In the genomic region with DNA sequence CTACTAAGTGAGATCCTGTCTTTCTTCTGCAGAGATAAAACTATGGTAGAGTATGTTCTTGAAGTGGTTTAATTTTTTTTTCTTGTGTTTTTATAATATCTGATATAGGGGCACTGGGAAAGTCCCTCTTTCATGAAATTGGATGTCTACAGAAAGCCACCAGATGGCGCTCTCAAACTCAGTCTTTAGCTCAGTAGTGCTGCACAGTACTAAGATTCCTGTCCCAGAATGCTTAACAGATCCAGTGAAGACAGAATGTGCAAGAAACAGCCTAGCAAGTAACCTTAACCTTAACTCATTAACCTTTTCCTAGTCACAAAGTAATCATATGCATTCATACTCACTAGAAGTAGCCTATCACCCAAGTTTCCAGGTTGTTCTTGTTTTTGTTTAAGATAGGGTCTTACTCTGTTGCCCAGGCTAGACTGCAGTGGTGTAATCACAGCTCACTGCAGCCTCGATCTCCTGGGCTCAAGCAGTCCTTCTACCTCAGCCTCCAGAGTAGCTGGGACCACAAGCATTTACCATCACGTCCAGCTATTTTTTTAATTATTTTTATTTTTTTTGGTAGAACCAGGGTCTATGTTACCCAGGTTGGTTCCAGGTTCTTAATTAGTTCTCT, we compare ENCODE assay signal across 8 cellular contexts. TPM values are rescaled to one million over a fixed set of nuclear protein-coding genes. Genes with fewer than 3 reads are reported as not detected.
DNase-seq lines count a peak whose midpoint lies in the region; ATAC-seq and TF ChIP-seq lines count a peak whose summit lies in the region.

No MANE protein-coding gene starts in this region.

- DNase-seq in NCI-H1417 (lab: John Stamatoyannopoulos, UW) (peak; percentile 16 to 73 (median 61)), NCI-H1417 treated with DMSO at 0.1 percent for 48 hours (lab: John Stamatoyannopoulos, UW) (no peak), NCI-H748 (lab: John Stamatoyannopoulos, UW; ENCODE audit: unreplicated experiment) (peak; percentile 64), dorsolateral prefrontal cortex (peak in 6 of 10 donors; percentile 32 to 75 (median 58)), memory B cell (ENCODE audit: low spot score in 2 of 2) (peak; percentile 56 to 63)
- peak; percentile 58 to 63 for DNase-seq in activated CD4-positive, alpha-beta T cell treated with anti-CD3 and anti-CD28 coated beads, Interleukin-2, amount 50 U/mL, for 4 hours
- DNase-seq in stimulated activated CD8-positive, alpha-beta memory T cell treated with anti-CD3 and anti-CD28 coated beads, Interleukin-2, amount 100 ng/mL, for 48 hours (ENCODE audit: low read depth in 2 of 2) = peak; percentile 25 to 36

- intact Hi-C loops in dorsolateral prefrontal cortex (cut with DNase I) = loop anchor here (2.0 to 5.0 kb wide), 5 partner anchors 55 to 365 kb away; a partner anchor contains a TSS

- H3K4me1 Mint-ChIP-seq in memory B cell = no peaks in the 10 kb centered on the region

- no peaks in the 10 kb centered on the region for H3K27me3 ChIP-seq in dorsolateral prefrontal cortex

- H3K36me3 Mint-ChIP-seq in memory B cell = peaks cover 3% of the 10 kb centered on the region

- H3K9me3 Mint-ChIP-seq in memory B cell = no peaks in the 10 kb centered on the region

- ATAC-seq in HG03342 (IDR thresholded peaks at IDR 0.05; ENCODE audit: unreplicated experiment) = peak; percentile 69
- ATAC-seq in memory B cell (ENCODE audit: low read depth) = peak; percentile 96

- TF ChIP-seq CTCF in dorsolateral prefrontal cortex (IDR thresholded peaks at IDR 0.05 in 54 of 56, conservative IDR thresholded peaks at IDR 0.05 in 2 of 56; ENCODE audit: low read depth in 1 of 56, partially characterized antibody in 56 of 56) = peak; percentile 73 to 93 (median 84)

- H3K4me3 ChIP-seq in dorsolateral prefrontal cortex = peak overlapping the region in 3 of 59 donors; percentile 4 to 38 (median 9)

- H3K4me3 Mint-ChIP-seq in memory B cell = no peak overlapping the region

- H3K27ac Mint-ChIP-seq in memory B cell = no peak overlapping the region

- no peak overlapping the region for H3K27ac ChIP-seq in dorsolateral prefrontal cortex

- H3K27me3 Mint-ChIP-seq in memory B cell = no peaks in the 10 kb centered on the region

RNA-seq across cellular contexts. Expression of a gene that starts 56.7 kb away (rescaled TPM):
- 10 to 100 TPM; 21.5 to 50.9 (median 31.2) TPM for total RNA-seq in dorsolateral prefrontal cortex
